Comparison of ENCODE assay signal across 16 cellular contexts in the genomic region with DNA sequence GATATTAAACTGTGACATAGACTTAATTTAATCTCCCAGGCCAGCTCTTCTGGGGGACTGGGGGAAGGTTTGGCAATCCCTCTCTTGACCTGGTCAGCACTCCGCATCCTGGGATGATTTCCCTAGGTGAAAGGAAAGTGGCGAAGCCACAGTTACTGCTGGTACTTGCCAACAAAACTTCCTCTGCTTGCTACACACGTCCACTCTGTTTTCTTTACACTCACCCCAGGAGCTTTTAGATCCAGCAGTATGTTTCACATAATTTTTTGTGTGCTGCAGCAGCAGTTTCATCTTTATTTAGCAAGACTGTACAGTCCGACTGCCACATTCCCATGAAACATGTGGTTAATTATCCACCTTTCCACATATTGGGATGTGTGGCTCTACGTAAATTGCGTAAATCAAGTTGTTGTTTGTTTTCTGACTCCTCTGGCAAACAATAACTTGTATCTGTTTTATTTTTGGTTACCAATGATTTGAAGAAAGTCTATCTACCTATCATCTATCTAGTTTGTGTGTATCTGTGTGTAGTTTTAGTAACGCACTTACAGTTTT.
DNase-seq lines count a peak whose midpoint lies in the region; ATAC-seq, FAIRE-seq and TF ChIP-seq lines count a peak whose summit lies in the region.
"Had no signal": no experiment of that assay in that cellular context is flagged by ENCODE, and none has a peak within 500 bp of the region (broad histone marks: within the 10 kb centered on the region; RNA-seq: fewer than 3 reads in every experiment).

No MANE protein-coding gene starts in this region.

- H3K9me3 Mint-ChIP-seq in GM23338: peaks cover 5% of the 10 kb centered on the region; the same call in 1 of the 3 replicates
- H3K9me3 Mint-ChIP-seq: CD8-positive, alpha-beta T cell; HFFc6 had no signal

- no peak overlapping the region for H3K18ac ChIP-seq in neuronal stem cell (ENCODE audit: low read length)

- H3K4me1 ChIP-seq in GM23338 (ENCODE audit: insufficient read depth) (no peaks in the 10 kb centered on the region), K562 (replicated peaks in 1 of 2; ENCODE audit: control insufficient read depth in 2 of 2, insufficient read depth in 2 of 2, low read length in 2 of 2) (no peaks in the 10 kb centered on the region), HepG2 (ENCODE audit: insufficient read depth, low read length) (no peaks in the 10 kb centered on the region), neuronal stem cell (ENCODE audit: control insufficient read depth in 2 of 2, insufficient read depth in 1 of 2, low read depth in 1 of 2, low read length in 2 of 2) (peaks cover 0 to 2% of the 10 kb centered on the region in 2 donors), lower lobe of right lung (no peaks in the 10 kb centered on the region)

- no peaks in the 10 kb centered on the region for H3F3A ChIP-seq in GM23338 (replicated peaks; ENCODE audit: low read depth)

- 0% methylated on average over 7 of the region's 7 CpGs for WGBS in K562 (ENCODE audit: insufficient coverage, low coverage, missing lambda C conversion rate)
- 29% methylated on average over 7 of the region's 7 CpGs for WGBS in HepG2 (ENCODE audit: low lambda C conversion rate)
- WGBS in neuronal stem cell (ENCODE audit: extremely low coverage in 2 of 2, insufficient read length in 2 of 2, insufficient replicate concordance in 1 of 2), 2 donors: no CpG with 5 or more reads among the region's 7 CpGs

- FAIRE-seq in K562 (lab: Jason Lieb, UNC) (no peak), HepG2 (lab: Jason Lieb, UNC) (no peak)

- CTCF ChIA-PET in K562 (lab: Yijun Ruan, JAX; ENCODE audit: low intra/inter-chr PET ratio) (no interaction called here), HepG2 (lab: Yijun Ruan, JAX; ENCODE audit: low intra/inter-chr PET ratio, low total read pairs) (no interaction called here)

- BruUV-seq in K562 (replicated peaks; lab: Mats Ljungman, UMichigan) (no TSS peak), HepG2 (replicated peaks; lab: Mats Ljungman, UMichigan) (no TSS peak)

- intact Hi-C loops in K562 (cut with micrococcal nuclease) (no loop called here), HepG2 (cut with micrococcal nuclease; ENCODE audit: unreplicated experiment) (loop anchor here (5.0 kb wide), 1 partner anchor 163 kb away; no protein-coding TSS in a partner anchor), lower lobe of right lung (cut with DNase I) (loop anchor here (10.0 kb wide), 1 partner anchor 415 kb away; no protein-coding TSS in a partner anchor)

- H3K36me3 ChIP-seq in GM23338 (ENCODE audit: insufficient read depth) (no peaks in the 10 kb centered on the region), K562 (ENCODE audit: control insufficient read depth, insufficient read depth, low read length) (no peaks in the 10 kb centered on the region), HepG2 (replicated peaks in 1 of 2; ENCODE audit: control insufficient read depth in 1 of 2, insufficient read depth in 2 of 2, low read length in 2 of 2) (no peaks in the 10 kb centered on the region), neuronal stem cell (replicated peaks in 1 of 2; ENCODE audit: control insufficient read depth in 2 of 2, insufficient read depth in 2 of 2, low read length in 2 of 2) (no peaks in the 10 kb centered on the region), lower lobe of right lung (no peaks in the 10 kb centered on the region)
- H3K36me3 ChIP-seq: BLaER1 treated with 17β-estradiol and CSF1 and Interleukin-3, amounts not matched to agents 10 nM and 100 nM had no signal

- H4K20me1 ChIP-seq in GM23338 (replicated peaks; ENCODE audit: insufficient read depth): no peaks in the 10 kb centered on the region
- no peaks in the 10 kb centered on the region for H4K20me1 ChIP-seq in K562 (replicated peaks; ENCODE audit: control insufficient read depth, insufficient read depth, low read length)
- H4K20me1 ChIP-seq in HepG2 (ENCODE audit: insufficient read depth, low read length): no peaks in the 10 kb centered on the region
- H4K20me1 ChIP-seq: BLaER1 treated with 17β-estradiol and CSF1 and Interleukin-3, amounts not matched to agents 10 nM and 100 nM had no signal

- no peaks in the 10 kb centered on the region for H3K9me3 ChIP-seq in K562 (replicated peaks; ENCODE audit: control insufficient read depth, insufficient read depth, low read depth, low read length)
- H3K9me3 ChIP-seq in HepG2 (ENCODE audit: low read length): no peaks in the 10 kb centered on the region
- no peaks in the 10 kb centered on the region for H3K9me3 ChIP-seq in neuronal stem cell (replicated peaks in 1 of 2; ENCODE audit: control insufficient read depth in 2 of 2, insufficient read depth in 1 of 2, low read depth in 1 of 2, low read length in 2 of 2)
- H3K9me3 ChIP-seq in lower lobe of right lung: no peaks in the 10 kb centered on the region

- H2BK5ac ChIP-seq in neuronal stem cell (ENCODE audit: low read length): no peak overlapping the region

- H3K9ac ChIP-seq in K562 (ENCODE audit: insufficient read depth in 1 of 2, low read depth in 2 of 2, low read length in 2 of 2) (no peak overlapping the region), HepG2 (ENCODE audit: insufficient read depth, low read depth, low read length) (no peak overlapping the region), neuronal stem cell (ENCODE audit: low read depth, low read length, poor library complexity) (no peak overlapping the region)
- H3K9ac ChIP-seq: BLaER1 treated with 17β-estradiol and CSF1 and Interleukin-3, amounts not matched to agents 10 nM and 100 nM had no signal

- H3K27ac Mint-ChIP-seq in GM23338: no peak overlapping the region
- H3K27ac Mint-ChIP-seq: B cell; CD8-positive, alpha-beta T cell; HFFc6 had no signal

- no peak overlapping the region for H2BK15ac ChIP-seq in neuronal stem cell (ENCODE audit: low read length)

- no peak for TF ChIP-seq POLR2A in K562 (conservative IDR thresholded peaks at IDR 0.05)
- no peak for TF ChIP-seq POLR2A in HepG2 (IDR thresholded peaks at IDR 0.05; ENCODE audit: insufficient read depth in 1 of 2, low read depth in 2 of 2, low read length in 2 of 2)

- H3K79me1 ChIP-seq in neuronal stem cell (ENCODE audit: low read depth, low read length): no peaks in the 10 kb centered on the region

- TF ChIP-seq RAD21 in K562 (CRISPR knock-in tag; conservative IDR thresholded peaks at IDR 0.05 in 1 of 2, IDR thresholded peaks at IDR 0.05 in 1 of 2): no peak
- no peak for TF ChIP-seq RAD21 in HepG2 (CRISPR knock-in tag; IDR thresholded peaks at IDR 0.05)

- no peak overlapping the region for H3K23ac ChIP-seq in neuronal stem cell (ENCODE audit: low read depth, low read length, poor library complexity)

- no peak overlapping the region for H3K4ac ChIP-seq in neuronal stem cell (ENCODE audit: low read length)

- H3K27ac ChIP-seq in GM23338 (ENCODE audit: low read depth) (no peak overlapping the region), K562 (ENCODE audit: extremely low read depth, low read depth, low read length) (no peak overlapping the region), HepG2 (ENCODE audit: extremely low read length, insufficient read depth, low read length) (no peak overlapping the region), neuronal stem cell (replicated peaks; ENCODE audit: low read length) (no peak overlapping the region), caudate nucleus (ENCODE audit: low read depth, low read length) (no peak overlapping the region), lower lobe of right lung (no peak overlapping the region)
- H3K27ac ChIP-seq: BLaER1 treated with 17β-estradiol and CSF1 and Interleukin-3, amounts not matched to agents 10 nM and 100 nM had no signal

- H3K4me1 Mint-ChIP-seq in GM23338: no peaks in the 10 kb centered on the region
- H3K4me1 Mint-ChIP-seq: B cell had no signal

- H3K9me2 ChIP-seq in GM23338 (ENCODE audit: insufficient read depth): no peaks in the 10 kb centered on the region

- no peak overlapping the region for H4K8ac ChIP-seq in neuronal stem cell (ENCODE audit: low read depth, low read length)

- no peaks in the 10 kb centered on the region for H3K27me3 Mint-ChIP-seq in GM23338 (ENCODE audit: insufficient read depth, low read depth, poor library complexity)

- H3K4me2 ChIP-seq in GM23338: no peak overlapping the region
- H3K4me2 ChIP-seq in K562 (ENCODE audit: insufficient read depth, low read length): no peak overlapping the region
- H3K4me2 ChIP-seq in HepG2 (ENCODE audit: low read depth, low read length): no peak overlapping the region
- H3K4me2 ChIP-seq in neuronal stem cell (ENCODE audit: insufficient read depth, low read length, poor library complexity, severe bottlenecking): no peak overlapping the region

- in situ Hi-C loops in K562 (cut with MboI): no loop called here
- in situ Hi-C loops in HepG2 (cut with HindIII; ENCODE audit: extremely low pct_ligation_motif_present, low pct_unique_long_range_greater_than_20kb): loop anchor here (10.0 kb wide), 1 partner anchor 405 kb away; no protein-coding TSS in a partner anchor

- no peak for DNase-seq in GM23338 (ENCODE audit: low spot score)
- DNase-seq in K562 (ENCODE audit: extremely low read depth in 1 of 4, low spot score in 3 of 4): no peak
- no peak for DNase-seq in HepG2 (ENCODE audit: low spot score)
- no peak for DNase-seq in neuronal stem cell (ENCODE audit: low spot score)
- DNase-seq in caudate nucleus (lab: John Stamatoyannopoulos, UW): no peak
- no peak for DNase-seq in Kasumi-1 (lab: John Stamatoyannopoulos, UW)
- no peak for DNase-seq in lower lobe of right lung
- DNase-seq: 8988T; Calu3; CD8-positive, alpha-beta T cell; DMS79 treated with DMSO at 0.1 percent for 48 hours; GF-D8; HFFc6 had no signal

- H3K79me2 ChIP-seq in GM23338 (replicated peaks; ENCODE audit: insufficient read depth): no peaks in the 10 kb centered on the region
- no peaks in the 10 kb centered on the region for H3K79me2 ChIP-seq in K562 (ENCODE audit: control insufficient read depth, insufficient read depth, low read length)
- H3K79me2 ChIP-seq in HepG2 (ENCODE audit: insufficient read depth, low read length): no peaks in the 10 kb centered on the region

- no peak overlapping the region for H4K91ac ChIP-seq in neuronal stem cell (ENCODE audit: low read depth, low read length, poor library complexity)

- no peak for TF ChIP-seq CTCF in GM23338 (conservative IDR thresholded peaks at IDR 0.05; ENCODE audit: low read depth in 2 of 2)
- TF ChIP-seq CTCF in K562 (IDR thresholded peaks at IDR 0.05 in 2 of 3, conservative IDR thresholded peaks at IDR 0.05 in 1 of 3; ENCODE audit: insufficient read depth in 2 of 3, low read depth in 1 of 3, low read length in 3 of 3): no peak
- no peak for TF ChIP-seq CTCF in HepG2 (CRISPR knock-in tag; IDR thresholded peaks at IDR 0.05)
- no peak for TF ChIP-seq CTCF in lower lobe of right lung (IDR thresholded peaks at IDR 0.05)

- POLR2A ChIA-PET in K562 (lab: Yijun Ruan, JAX): no interaction called here
- POLR2A ChIA-PET in HepG2 (lab: Yijun Ruan, JAX): no interaction called here

- H2BK12ac ChIP-seq in neuronal stem cell (ENCODE audit: low read length): no peak overlapping the region

- H3K4me3 ChIP-seq in GM23338: no peak overlapping the region
- no peak overlapping the region for H3K4me3 ChIP-seq in K562
- no peak overlapping the region for H3K4me3 ChIP-seq in HepG2 (replicated peaks in 1 of 3; ENCODE audit: insufficient read depth in 1 of 3, low read depth in 2 of 3, low read length in 3 of 3)
- no peak overlapping the region for H3K4me3 ChIP-seq in neuronal stem cell (ENCODE audit: low read length in 2 of 2)
- no peak overlapping the region for H3K4me3 ChIP-seq in lower lobe of right lung
- H3K4me3 ChIP-seq: BLaER1 treated with 17β-estradiol and CSF1 and Interleukin-3, amounts not matched to agents 10 nM and 100 nM had no signal

- no peaks in the 10 kb centered on the region for H3K9me1 ChIP-seq in K562 (ENCODE audit: control insufficient read depth, insufficient read depth, low read length)

- no peak overlapping the region for H3K14ac ChIP-seq in neuronal stem cell (ENCODE audit: low read length)

- no peaks in the 10 kb centered on the region for H3K36me3 Mint-ChIP-seq in GM23338 (ENCODE audit: low read depth)
- H3K36me3 Mint-ChIP-seq: CD8-positive, alpha-beta T cell had no signal

- H2AK5ac ChIP-seq in neuronal stem cell (ENCODE audit: low read depth, low read length): no peak overlapping the region

- TF ChIP-seq EP300 in K562 (IDR thresholded peaks at IDR 0.05; ENCODE audit: low read length): no peak
- no peak for TF ChIP-seq EP300 in HepG2 (IDR thresholded peaks at IDR 0.05; ENCODE audit: low read depth in 2 of 2, low read length in 2 of 2)
- TF ChIP-seq EP300 in HepG2 (CRISPR knock-in tag; IDR thresholded peaks at IDR 0.05; ENCODE audit: borderline replicate concordance): no peak

- ATAC-seq in GM23338 (no peak), K562 (no peak), HepG2 (no peak), lower lobe of right lung (no peak)
- ATAC-seq: CD8-positive, alpha-beta T cell; HCT116 had no signal

- H3K4me3 Mint-ChIP-seq in GM23338: no peak overlapping the region
- H3K4me3 Mint-ChIP-seq: B cell; CD8-positive, alpha-beta T cell; HFFc6 had no signal

- no peak overlapping the region for H2BK120ac ChIP-seq in neuronal stem cell (ENCODE audit: low read depth, low read length)

- no peaks in the 10 kb centered on the region for H3K27me3 ChIP-seq in GM23338 (ENCODE audit: insufficient read depth)
- no peaks in the 10 kb centered on the region for H3K27me3 ChIP-seq in K562 (ENCODE audit: control insufficient read depth in 2 of 2, insufficient read depth in 2 of 2, low read length in 2 of 2)
- peaks cover 0 to 4% of the 10 kb centered on the region in 2 experiments; a peak in 1 of 5 replicates for H3K27me3 ChIP-seq in HepG2 (ENCODE audit: control insufficient read depth in 1 of 2, insufficient read depth in 2 of 2, low read length in 2 of 2)
- no peaks in the 10 kb centered on the region for H3K27me3 ChIP-seq in neuronal stem cell (ENCODE audit: control insufficient read depth in 3 of 3, insufficient read depth in 3 of 3, low read depth in 1 of 3, low read length in 3 of 3)
- no peaks in the 10 kb centered on the region for H3K27me3 ChIP-seq in lower lobe of right lung (ENCODE audit: low read depth)
- H3K27me3 ChIP-seq: BLaER1 treated with 17β-estradiol and CSF1 and Interleukin-3, amounts not matched to agents 10 nM and 100 nM had no signal

- H2AFZ ChIP-seq in GM23338 (peak overlapping the region; percentile 34; the same call in 1 of the 2 replicates), K562 (ENCODE audit: low read depth, low read length) (no peak overlapping the region), HepG2 (ENCODE audit: low read length) (no peak overlapping the region), neuronal stem cell (ENCODE audit: low read length) (peak overlapping the region; percentile 28)

Comparison
In these comparisons a context has a peak if more than half of its experiments do, and no peak if none do; other contexts are left out.
1. H2AFZ ChIP-seq: peak in GM23338 (single experiment) and neuronal stem cell (single experiment); none in K562 (single experiment) and HepG2 (single experiment).